In genomic region chr9:114503009-114503408, GRCh38 we compare ENCODE assay signal across 9 cellular contexts. TPM values are rescaled to one million over a fixed set of nuclear protein-coding genes. Genes with fewer than 3 reads are reported as not detected.
DNase-seq lines count a peak whose midpoint lies in the region; ATAC-seq and TF ChIP-seq lines count a peak whose summit lies in the region.
"Had no signal": no experiment of that assay in that cellular context is flagged by ENCODE, and none has a peak within 500 bp of the region (broad histone marks: within the 10 kb centered on the region; RNA-seq: fewer than 3 reads in every experiment).

No MANE protein-coding gene starts in this region.

- H3K27me3 ChIP-seq in NT2/D1 (ENCODE audit: insufficient read depth, insufficient read length): peaks cover 14% of the 10 kb centered on the region
- H3K27me3 ChIP-seq in endocrine pancreas (ENCODE audit: control insufficient read depth, insufficient read depth, low read length): no peaks in the 10 kb centered on the region

- H3K36me3 Mint-ChIP-seq in activated T-helper 2 cell treated with anti-CD3 and anti-CD28 coated beads, Interferon-gamma antibody, Interleukin-2, Interleukin-4, amounts not matched to agents 10 μg/mL and 5 μg/mL and 100 μg/mL, durations not matched to agents 14 hours and 24 hours and 36 hours (ENCODE audit: low read depth): no peaks in the 10 kb centered on the region

- no peaks in the 10 kb centered on the region for H3K9me3 Mint-ChIP-seq in activated T-helper 2 cell treated with anti-CD3 and anti-CD28 coated beads, Interferon-gamma antibody, Interleukin-2, Interleukin-4, amounts not matched to agents 10 μg/mL and 5 μg/mL and 100 μg/mL, durations not matched to agents 14 hours and 24 hours and 36 hours

- intact Hi-C loops in activated T-helper 2 cell treated with anti-CD3 and anti-CD28 coated beads, Interferon-gamma antibody, Interleukin-2, Interleukin-4, amounts not matched to agents 10 μg/mL and 5 μg/mL and 100 μg/mL, durations not matched to agents 14 hours and 24 hours and 36 hours (cut with micrococcal nuclease): loop anchor here (10.0 kb wide), 1 partner anchor 68 kb away; no protein-coding TSS in a partner anchor
- intact Hi-C loops in posterior vena cava (cut with DNase I): loop anchor here (5.0 to 10.0 kb wide), 2 partner anchors 89 to 92 kb away; no protein-coding TSS in a partner anchor
- intact Hi-C loops in left cardiac atrium (cut with DNase I): no loop called here

- no peaks in the 10 kb centered on the region for H3K36me3 ChIP-seq in HEK293 (ENCODE audit: control insufficient read depth in 2 of 2, insufficient read depth in 1 of 2, low read length in 2 of 2)
- H3K36me3 ChIP-seq in NT2/D1 (ENCODE audit: insufficient read depth, insufficient read length, low read length): no peaks in the 10 kb centered on the region
- H3K36me3 ChIP-seq in endocrine pancreas (ENCODE audit: control insufficient read depth, insufficient read depth, low read length): no peaks in the 10 kb centered on the region
- H3K36me3 ChIP-seq: upper lobe of left lung had no signal

- H3K9me3 ChIP-seq in HEK293 (ENCODE audit: control insufficient read depth, insufficient read depth, low read depth, low read length): no peaks in the 10 kb centered on the region
- no peaks in the 10 kb centered on the region for H3K9me3 ChIP-seq in NT2/D1 (ENCODE audit: insufficient read depth, low read length)
- H3K9me3 ChIP-seq in endocrine pancreas (ENCODE audit: control insufficient read depth, low read length): no peaks in the 10 kb centered on the region
- H3K9me3 ChIP-seq: upper lobe of left lung had no signal

- CTCF ChIA-PET in HEK293 (lab: Yijun Ruan, JAX): interaction anchor here (0.9 to 4.8 kb wide), 4 partner anchors 10 to 151 kb away, joined by 3 to 25 read pairs (median 6); no protein-coding TSS in a partner anchor

- POLR2A ChIA-PET in HEK293 (lab: Yijun Ruan, JAX): interaction anchor here (1.5 to 5.5 kb wide), 2 partner anchors 49 to 85 kb away, joined by 7 to 31 read pairs; partner anchors contain the start of gene ATP6V1G1

- H3K4me3 Mint-ChIP-seq in activated T-helper 2 cell treated with anti-CD3 and anti-CD28 coated beads, Interferon-gamma antibody, Interleukin-2, Interleukin-4, amounts not matched to agents 10 μg/mL and 5 μg/mL and 100 μg/mL, durations not matched to agents 14 hours and 24 hours and 36 hours (ENCODE audit: low read depth): no peak overlapping the region

- H3K4me3 ChIP-seq in HEK293 (ENCODE audit: low read depth, low read length) (no peak overlapping the region), NT2/D1 (ENCODE audit: insufficient read length, low read depth) (no peak overlapping the region), endocrine pancreas (ENCODE audit: control insufficient read depth, insufficient read depth, low read length) (peak overlapping the region; percentile 50), retinal pigment epithelial cell (ENCODE audit: low read length) (peak overlapping the region; percentile 78)
- H3K4me3 ChIP-seq: upper lobe of left lung had no signal

- DNase-seq in NT2/D1 (ENCODE audit: low read depth, low spot score): no peak
- DNase-seq in retinal pigment epithelial cell (ENCODE audit: low read depth): no peak
- DNase-seq in activated T-helper 2 cell treated with anti-CD3 and anti-CD28 coated beads, Interferon-gamma antibody, Interleukin-2, Interleukin-4, amounts not matched to agents 10 μg/mL and 5 μg/mL and 100 μg/mL, durations not matched to agents 14 hours and 24 hours and 36 hours (ENCODE audit: low spot score): no peak
- DNase-seq in posterior vena cava (ENCODE audit: low spot score): no peak
- DNase-seq in left cardiac atrium: no peak

- ATAC-seq in GM21786 (IDR thresholded peaks at IDR 0.05; ENCODE audit: unreplicated experiment) (no peak), left cardiac atrium (no peak)

- peak overlapping the region; percentile 50 for H3K27ac ChIP-seq in HEK293 (ENCODE audit: extremely low read depth, low read depth, low read length)
- H3K27ac ChIP-seq: upper lobe of left lung had no signal

- H3K27ac Mint-ChIP-seq in activated T-helper 2 cell treated with anti-CD3 and anti-CD28 coated beads, Interferon-gamma antibody, Interleukin-2, Interleukin-4, amounts not matched to agents 10 μg/mL and 5 μg/mL and 100 μg/mL, durations not matched to agents 14 hours and 24 hours and 36 hours: no peak overlapping the region

- H3K27me3 Mint-ChIP-seq in activated T-helper 2 cell treated with anti-CD3 and anti-CD28 coated beads, Interferon-gamma antibody, Interleukin-2, Interleukin-4, amounts not matched to agents 10 μg/mL and 5 μg/mL and 100 μg/mL, durations not matched to agents 14 hours and 24 hours and 36 hours (ENCODE audit: low read depth): peaks cover 47% of the 10 kb centered on the region

- peaks cover 13% of the 10 kb centered on the region for H3K4me1 Mint-ChIP-seq in activated T-helper 2 cell treated with anti-CD3 and anti-CD28 coated beads, Interferon-gamma antibody, Interleukin-2, Interleukin-4, amounts not matched to agents 10 μg/mL and 5 μg/mL and 100 μg/mL, durations not matched to agents 14 hours and 24 hours and 36 hours (ENCODE audit: low read depth)

- peak overlapping the region; percentile 51 for H3K9ac ChIP-seq in NT2/D1 (ENCODE audit: insufficient read length, low read depth)
- peak overlapping the region; percentile 30 for H3K9ac ChIP-seq in endocrine pancreas (ENCODE audit: control insufficient read depth, insufficient read depth, low read length)

- no peak for TF ChIP-seq CTCF in HEK293 (tag by site-specific recombination; IDR thresholded peaks at IDR 0.05)
- no peak for TF ChIP-seq CTCF in retinal pigment epithelial cell (conservative IDR thresholded peaks at IDR 0.05; ENCODE audit: low read depth, low read length)

- H3K4me1 ChIP-seq in HEK293 (ENCODE audit: control insufficient read depth, insufficient read depth, low read length) (peaks cover 10% of the 10 kb centered on the region), NT2/D1 (ENCODE audit: insufficient read depth, insufficient read length) (peaks cover 12% of the 10 kb centered on the region), endocrine pancreas (ENCODE audit: control insufficient read depth, insufficient read depth, low read length) (peaks cover 8% of the 10 kb centered on the region)

TF ChIP-seq in HEK293, 187 proteins besides CTCF, POLR2A, EP300 and RAD21:
- TF ChIP-seq ZNF76 (tag by site-specific recombination; IDR thresholded peaks at IDR 0.05; ENCODE audit: borderline replicate concordance, low read depth) (0 out of 2 replicates have a peak, but pooled peaks have one; percentile 17), TRIM28 (IDR thresholded peaks at IDR 0.05; ENCODE audit: borderline replicate concordance, low read length) (0 out of 2 replicates have a peak, but pooled peaks have one; percentile 25), ZBTB20 (tag by site-specific recombination; IDR thresholded peaks at IDR 0.05) (peak; percentile 35; the same call in 1 of the 2 replicates), ZNF426 (tag by site-specific recombination; IDR thresholded peaks at IDR 0.05) (no peak), ZNF175 (tag by site-specific recombination; IDR thresholded peaks at IDR 0.05) (no peak), KLF9 (tag by site-specific recombination; IDR thresholded peaks at IDR 0.05; ENCODE audit: low read depth) (no peak), ZNF488 (tag by site-specific recombination; IDR thresholded peaks at IDR 0.05) (no peak), ZNF600 (tag by site-specific recombination; IDR thresholded peaks at IDR 0.05) (peak; percentile 52; the same call in 1 of the 2 replicates), ZBTB17 (tag by site-specific recombination; IDR thresholded peaks at IDR 0.05) (0 out of 2 replicates have a peak, but pooled peaks have one; percentile 10), ZNF148 (tag by site-specific recombination; IDR thresholded peaks at IDR 0.05; ENCODE audit: borderline replicate concordance) (no peak), ZIC2 (tag by site-specific recombination; IDR thresholded peaks at IDR 0.05) (peak; percentile 20; the same call in 1 of the 2 replicates)
TF ChIP-seq in HEK293: peak in this region for 6.

RNA-seq across cellular contexts. Expression of gene WHRN, which starts 2.3 kb away (rescaled TPM):
- 2.8 and 2.9 TPM in 2 replicates for total RNA-seq in activated T-helper 2 cell treated with anti-CD3 and anti-CD28 coated beads, Interferon-gamma antibody, Interleukin-2, Interleukin-4, amounts not matched to agents 10 μg/mL and 5 μg/mL and 100 μg/mL, durations not matched to agents 14 hours and 24 hours and 36 hours
- 1 to 10 TPM; 2.5 to 2.6 TPM for total RNA-seq in posterior vena cava
- 1 to 10 TPM; 7.0 to 7.8 TPM for total RNA-seq in left cardiac atrium

Comparison
In these comparisons a context has a peak if more than half of its experiments do, and no peak if none do; other contexts are left out.
1. H3K4me3 ChIP-seq: peak in endocrine pancreas (single experiment) and retinal pigment epithelial cell (single experiment); none in HEK293 (single experiment) and NT2/D1 (single experiment).
2. intact Hi-C loops: an anchor here in activated T-helper 2 cell treated with anti-CD3 and anti-CD28 coated beads, Interferon-gamma antibody, Interleukin-2, Interleukin-4, amounts not matched to agents 10 μg/mL and 5 μg/mL and 100 μg/mL, durations not matched to agents 14 hours and 24 hours and 36 hours (10.0 kb wide) and posterior vena cava (5.0 to 10.0 kb wide); none called in left cardiac atrium.